ENCODE assay signal across 1 cellular context in the genomic region with DNA sequence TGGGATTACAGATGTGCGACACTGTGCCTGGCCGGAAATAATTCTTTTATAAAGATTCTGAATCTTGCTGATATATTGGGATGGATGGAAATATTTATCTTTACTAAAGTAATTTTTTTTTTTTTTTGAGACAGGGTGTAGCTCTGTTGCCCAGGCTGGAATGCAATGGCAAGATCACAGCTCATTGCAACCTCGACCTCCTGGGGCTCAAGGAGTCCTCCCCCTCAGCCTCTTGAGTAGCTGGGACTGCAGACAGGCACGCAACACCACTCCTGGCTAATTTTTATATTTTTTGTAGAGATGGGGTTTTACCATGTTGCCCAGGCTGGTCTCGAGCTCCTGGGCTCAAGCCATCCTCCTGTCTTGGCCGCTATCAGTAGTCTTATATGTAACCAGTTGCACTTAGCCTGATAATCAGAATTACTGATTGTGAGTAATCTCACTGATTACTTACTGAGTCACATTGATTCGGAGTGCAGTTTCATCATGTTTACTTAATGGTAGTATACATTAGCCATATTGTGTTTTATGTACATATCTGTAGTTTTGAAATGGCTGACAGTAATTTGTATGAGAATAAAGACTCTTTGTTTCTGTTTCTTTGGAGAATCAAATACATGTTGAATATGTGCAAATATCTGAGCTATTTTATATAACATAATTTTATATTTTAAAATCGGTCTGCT.
TF ChIP-seq lines count a peak whose summit lies in the region.

No MANE protein-coding gene starts in this region.

TF ChIP-seq in GM23338, 12 proteins besides CTCF, POLR2A, EP300 and RAD21:
- no peak for TF ChIP-seq CREB1 (CRISPR knock-in tag; IDR thresholded peaks at IDR 0.05; ENCODE audit: low read depth)
- no peak for TF ChIP-seq REST (IDR thresholded peaks at IDR 0.05; ENCODE audit: unreplicated experiment)
- TF ChIP-seq, protein P1, sequence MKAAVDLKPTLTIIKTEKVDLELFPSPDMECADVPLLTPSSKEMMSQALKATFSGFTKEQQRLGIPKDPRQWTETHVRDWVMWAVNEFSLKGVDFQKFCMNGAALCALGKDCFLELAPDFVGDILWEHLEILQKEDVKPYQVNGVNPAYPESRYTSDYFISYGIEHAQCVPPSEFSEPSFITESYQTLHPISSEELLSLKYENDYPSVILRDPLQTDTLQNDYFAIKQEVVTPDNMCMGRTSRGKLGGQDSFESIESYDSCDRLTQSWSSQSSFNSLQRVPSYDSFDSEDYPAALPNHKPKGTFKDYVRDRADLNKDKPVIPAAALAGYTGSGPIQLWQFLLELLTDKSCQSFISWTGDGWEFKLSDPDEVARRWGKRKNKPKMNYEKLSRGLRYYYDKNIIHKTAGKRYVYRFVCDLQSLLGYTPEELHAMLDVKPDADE (IDR thresholded peaks at IDR 0.05) = no peak
- no peak for TF ChIP-seq EZH2 (IDR thresholded peaks at IDR 0.05; ENCODE audit: low read depth, unreplicated experiment)
- no peak for TF ChIP-seq JUNB (IDR thresholded peaks at IDR 0.05; ENCODE audit: unreplicated experiment)
- TF ChIP-seq NANOG (IDR thresholded peaks at IDR 0.05; ENCODE audit: borderline replicate concordance) = no peak
- no peak for TF ChIP-seq STAT1 (IDR thresholded peaks at IDR 0.05; ENCODE audit: unreplicated experiment)
- TF ChIP-seq EZH2phosphoT487 (IDR thresholded peaks at IDR 0.05; ENCODE audit: unreplicated experiment) = no peak
- TF ChIP-seq POLR2AphosphoS5 (IDR thresholded peaks at IDR 0.05; ENCODE audit: low read depth) = no peak
- no peak for TF ChIP-seq ZNF462 (CRISPR knock-in tag; IDR thresholded peaks at IDR 0.05)
- no peak for TF ChIP-seq ZNF331 (CRISPR knock-in tag; IDR thresholded peaks at IDR 0.05; ENCODE audit: low read depth)
- TF ChIP-seq ZNF114 (CRISPR knock-in tag; IDR thresholded peaks at IDR 0.05) = no peak
